Comparison of ENCODE assay signal across 21 cellular contexts in genomic region chr1:169909499-169909898, GRCh38.
"Had no signal": no experiment of that assay in that cellular context is flagged by ENCODE, and none has a peak within 500 bp of the region (broad histone marks: within the 10 kb centered on the region; RNA-seq: fewer than 3 reads in every experiment).

No MANE protein-coding gene starts in this region.

- H3K4me3 ChIP-seq: dorsolateral prefrontal cortex, esophagus muscularis mucosa, right atrium auricular region, sigmoid colon, skin epidermis, stomach, thoracic aorta, transverse colon had no signal

- H3K36me3 ChIP-seq: esophagus muscularis mucosa, neutrophil, right atrium auricular region, sigmoid colon, stomach, thoracic aorta, transverse colon had no signal

- H3K27ac Mint-ChIP-seq: naive B cell had no signal

- ATAC-seq: left colon had no signal

- H3K27me3 ChIP-seq: dorsolateral prefrontal cortex, esophagus muscularis mucosa, neutrophil, right atrium auricular region, sigmoid colon, stomach, transverse colon had no signal

- H3K36me3 Mint-ChIP-seq: naive B cell had no signal

- H3K4me1 Mint-ChIP-seq: naive B cell had no signal

- DNase-seq: cortex of kidney; dorsolateral prefrontal cortex; effector CD8-positive, alpha-beta T cell; kidney; left colon; mesendoderm; naive B cell; posterior cingulate gyrus; sigmoid colon; stimulated activated CD4-positive, alpha-beta T cell treated with anti-CD3 and anti-CD28 coated beads, Interleukin-2, amount 100 ng/mL, for 24 hours; stimulated activated CD4-positive, alpha-beta T cell treated with anti-CD3 and anti-CD28 coated beads, Interleukin-4, amount 100 ng/mL, for 4 hours; stimulated activated naive CD4-positive, alpha-beta T cell; stomach; substantia nigra; transverse colon had no signal

- H3K4me1 ChIP-seq: esophagus muscularis mucosa, right atrium auricular region, sigmoid colon, stomach, transverse colon had no signal

- H3K9me3 ChIP-seq: esophagus muscularis mucosa, neutrophil, right atrium auricular region, sigmoid colon, stomach, thoracic aorta, transverse colon had no signal

- H3K27ac ChIP-seq: dorsolateral prefrontal cortex, epithelial cell of prostate, esophagus muscularis mucosa, neutrophil, right atrium auricular region, sigmoid colon, stomach, thoracic aorta had no signal

- FAIRE-seq: kidney had no signal
